Comparison of ENCODE assay signal across 9 cellular contexts in genomic region chr4:125741825-125742452, GRCh38.
DNase-seq lines count a peak whose midpoint lies in the region; ATAC-seq and TF ChIP-seq lines count a peak whose summit lies in the region.
"Had no signal": no experiment of that assay in that cellular context is flagged by ENCODE, and none has a peak within 500 bp of the region (broad histone marks: within the 10 kb centered on the region; RNA-seq: fewer than 3 reads in every experiment).

No MANE protein-coding gene starts in this region.

- H3K4me3 ChIP-seq in AG10803 (ENCODE audit: low read length) (no peak overlapping the region), H7 (ENCODE audit: insufficient read depth, low read depth, low read length) (no peak overlapping the region), WI38 (ENCODE audit: low read depth, low read length) (no peak overlapping the region), kidney epithelial cell (ENCODE audit: low read depth, low read length) (no peak overlapping the region)
- H3K4me3 ChIP-seq: HAP-1 had no signal

- H3K27me3 ChIP-seq in H7 (ENCODE audit: control insufficient read depth, insufficient read depth, low read length) (no peaks in the 10 kb centered on the region), kidney epithelial cell (ENCODE audit: control insufficient read depth, insufficient read depth, low read length) (no peaks in the 10 kb centered on the region)

- peak; percentile 69 for TF ChIP-seq CTCF in AG10803 (conservative IDR thresholded peaks at IDR 0.05; ENCODE audit: low read length)
- peak; percentile 42; the same call in 1 of the 2 replicates for TF ChIP-seq CTCF in WI38 (IDR thresholded peaks at IDR 0.05; ENCODE audit: low read depth, low read length)
- TF ChIP-seq CTCF in kidney epithelial cell (IDR thresholded peaks at IDR 0.05; ENCODE audit: insufficient read depth, low read length, poor library complexity, severe bottlenecking): peak; percentile 53

- ATAC-seq in GM21723 (IDR thresholded peaks at IDR 0.05; ENCODE audit: unreplicated experiment): no peak

- DNase-seq in AG10803 (ENCODE audit: low read depth): peak; percentile 35
- peak; percentile 39 for DNase-seq in H7
- no peak for DNase-seq in kidney epithelial cell (ENCODE audit: low read depth)
- DNase-seq in cortex of kidney (lab: John Stamatoyannopoulos, UW): no peak
- DNase-seq in activated CD4-positive, alpha-beta T cell treated with anti-CD3 and anti-CD28 coated beads for 4 hours: no peak
- no peak for DNase-seq in pons (ENCODE audit: low spot score)

- H3K36me3 ChIP-seq in H7 (replicated peaks; ENCODE audit: control insufficient read depth, insufficient read depth, low read length) (no peaks in the 10 kb centered on the region), kidney epithelial cell (ENCODE audit: control insufficient read depth, insufficient read depth, low read length) (no peaks in the 10 kb centered on the region)
- H3K36me3 ChIP-seq: HAP-1 had no signal

Comparison
In these comparisons a context has a peak if more than half of its experiments do, and no peak if none do; other contexts are left out.
1. DNase-seq: peak in AG10803 (single experiment) and H7 (single experiment); none in kidney epithelial cell (single experiment), cortex of kidney (single experiment), activated CD4-positive, alpha-beta T cell treated with anti-CD3 and anti-CD28 coated beads for 4 hours (0 of 2) and pons (single experiment).
2. Peak in every context shown above with its lines, with median percentiles within 50 percentile points of each other: CTCF ChIP-seq.